Comparison of ENCODE assay signal across 20 cellular contexts in genomic region chr3:102105113-102105642, GRCh38.
"Had no signal": no experiment of that assay in that cellular context is flagged by ENCODE, and none has a peak within 500 bp of the region (broad histone marks: within the 10 kb centered on the region; RNA-seq: fewer than 3 reads in every experiment).

No MANE protein-coding gene starts in this region.

- H3K9me3 ChIP-seq: neutrophil, ovary, vagina had no signal

- H3K27ac ChIP-seq: coronary artery, left lung, neutrophil, ovary, tibial artery, upper lobe of left lung, vagina had no signal

- DNase-seq: effector CD8-positive, alpha-beta T cell; foreskin melanocyte; head of caudate nucleus; islet precursor cell; left lung; mesenchymal stem cell; midbrain; naive B cell; nephron progenitor cell; ovary; right cardiac atrium; small intestine; stimulated activated CD4-positive, alpha-beta T cell treated with anti-CD3 and anti-CD28 coated beads, Interleukin-12 subunit alpha, Interleukin-12 subunit beta, amount 100 ng/mL, for 4 hours; stimulated activated naive CD4-positive, alpha-beta T cell treated with Interleukin-2 at 50 U/mL for 16 hours; tibial artery had no signal

- H3K4me3 ChIP-seq: coronary artery, left lung, lung, ovary, tibial artery, upper lobe of left lung, vagina had no signal

- H3K4me1 ChIP-seq: tibial artery, upper lobe of left lung, vagina had no signal

- H3K36me3 ChIP-seq: left lung, neutrophil, ovary, tibial artery, upper lobe of left lung, vagina had no signal

- H3K27me3 ChIP-seq: left lung, neutrophil, ovary, tibial artery, upper lobe of left lung, vagina had no signal
